In genomic region chr7:39949980-39950472, GRCh38 we compare ENCODE assay signal across 8 cellular contexts. TPM values are rescaled to one million over a fixed set of nuclear protein-coding genes. Genes with fewer than 3 reads are reported as not detected.
A peak's percentile ranks its signal among the peaks of the same experiment; 100 is the strongest.
DNase-seq lines count a peak whose midpoint lies in the region; ATAC-seq and TF ChIP-seq lines count a peak whose summit lies in the region.

TSS of gene CDK13 (plus strand) at chr7:39950256. CDS start at chr7:39950642, 386 bp downstream.

- H3K36me3 Mint-ChIP-seq in activated naive CD4-positive, alpha-beta T cell treated with anti-CD3 and anti-CD28 coated beads, Interleukin-2, amount 50 U/mL, for 72 hours, result peaks cover 21 to 23% of the 10 kb centered on the region in 2 donors

- H3K79me2 ChIP-seq in parathyroid adenoma, result peaks cover 20% of the 10 kb centered on the region

- ATAC-seq in activated naive CD4-positive, alpha-beta T cell treated with anti-CD3 and anti-CD28 coated beads, Interleukin-2, amount 50 U/mL, for 72 hours, result peak; percentile 62 to 68

- H3K4me2 ChIP-seq in parathyroid adenoma (ENCODE audit: low read length), result peak within 1 kb of the TSS; percentile 98

- peak within 1 kb of the TSS; percentile 98 to 100 for H3K27ac Mint-ChIP-seq in activated naive CD4-positive, alpha-beta T cell treated with anti-CD3 and anti-CD28 coated beads, Interleukin-2, amount 50 U/mL, for 72 hours

- peak within 1 kb of the TSS; percentile 96 for H2AFZ ChIP-seq in parathyroid adenoma

- H3K27me3 ChIP-seq in parathyroid adenoma (ENCODE audit: control insufficient read depth, insufficient read depth, low read length) (no peaks in the 10 kb centered on the region), tibial artery (no peaks in the 10 kb centered on the region)

- H3K9me3 ChIP-seq in parathyroid adenoma (ENCODE audit: control insufficient read depth, low read length) (no peaks in the 10 kb centered on the region), tibial artery (no peaks in the 10 kb centered on the region)

- no peaks in the 10 kb centered on the region for H3K36me3 ChIP-seq in parathyroid adenoma (ENCODE audit: control insufficient read depth, insufficient read depth, low read length)
- no peaks in the 10 kb centered on the region for H3K36me3 ChIP-seq in tibial artery

- H3K9me3 Mint-ChIP-seq in activated naive CD4-positive, alpha-beta T cell treated with anti-CD3 and anti-CD28 coated beads, Interleukin-2, amount 50 U/mL, for 72 hours, result no peaks in the 10 kb centered on the region

- H3K4me3 ChIP-seq in parathyroid adenoma (ENCODE audit: low read depth, low read length) (peak within 1 kb of the TSS; percentile 76), tibial artery (peak within 1 kb of the TSS; percentile 86 to 98)

- intact Hi-C loops in head of caudate nucleus (cut with DNase I), result loop anchor here (2.0 to 5.0 kb wide), 3 partner anchors 53 to 185 kb away; partner anchors contain the start of genes MPLKIP and SUGCT
- intact Hi-C loops in tibial artery (cut with DNase I; ENCODE audit: low total_unique reads), result loop anchor here (10.0 kb wide), 1 partner anchor 185 kb away; the partner anchor contains the start of genes MPLKIP and SUGCT

- in situ Hi-C loops in G401 (cut with HindIII; ENCODE audit: low sequenced_read_pairs), result no loop called here

- H3K4me1 ChIP-seq in parathyroid adenoma (peaks cover 18% of the 10 kb centered on the region), tibial artery (peaks cover 0 to 35% (median 22%) of the 10 kb centered on the region in 4 donors)

- TF ChIP-seq CTCF in parathyroid adenoma (IDR thresholded peaks at IDR 0.05), result no peak
- TF ChIP-seq CTCF in tibial artery (IDR thresholded peaks at IDR 0.05), result no peak

- H3K9ac ChIP-seq in parathyroid adenoma, result peak within 1 kb of the TSS; percentile 90

- H3K27ac ChIP-seq in parathyroid adenoma, result peak within 1 kb of the TSS; percentile 97
- H3K27ac ChIP-seq in tibial artery, result peak within 1 kb of the TSS; percentile 98 to 100

- DNase-seq in G401 (ENCODE audit: low spot score), result peak; percentile 62
- peak; percentile 84 for DNase-seq in GOT3 (lab: John Stamatoyannopoulos, UW)
- peak; percentile 86 for DNase-seq in LoVo (ENCODE audit: low spot score)
- DNase-seq in SKM-1 (lab: John Stamatoyannopoulos, UW; ENCODE audit: unreplicated experiment), result peak; percentile 70
- peak; percentile 81 to 94 for DNase-seq in activated naive CD4-positive, alpha-beta T cell treated with anti-CD3 and anti-CD28 coated beads, Interleukin-2, amount 50 U/mL, for 72 hours (ENCODE audit: low spot score in 2 of 2)
- peak in 41 of 42 donors; percentile 39 to 86 (median 71) for DNase-seq in head of caudate nucleus
- DNase-seq in tibial artery, result peak; percentile 79 to 85

RNA-seq across cellular contexts. Expression of gene CDK13, which starts in this region (rescaled TPM):
- 25.2 and 35.9 TPM in 2 replicates for total RNA-seq in G401 (2014; rRNA removed; shearing (Covaris generic))
- 10 to 100 TPM; 37.6 to 41.3 TPM for total RNA-seq in activated naive CD4-positive, alpha-beta T cell treated with anti-CD3 and anti-CD28 coated beads, Interleukin-2, amount 50 U/mL, for 72 hours

Comparison
In these comparisons a context has a peak if more than half of its experiments do, and no peak if none do; other contexts are left out.
1. Peak in every context shown above with its lines: DNase-seq, ATAC-seq, H3K4me3 ChIP-seq and H3K27ac ChIP-seq.